ENCODE assay signal across 22 cellular contexts in the genomic region with DNA sequence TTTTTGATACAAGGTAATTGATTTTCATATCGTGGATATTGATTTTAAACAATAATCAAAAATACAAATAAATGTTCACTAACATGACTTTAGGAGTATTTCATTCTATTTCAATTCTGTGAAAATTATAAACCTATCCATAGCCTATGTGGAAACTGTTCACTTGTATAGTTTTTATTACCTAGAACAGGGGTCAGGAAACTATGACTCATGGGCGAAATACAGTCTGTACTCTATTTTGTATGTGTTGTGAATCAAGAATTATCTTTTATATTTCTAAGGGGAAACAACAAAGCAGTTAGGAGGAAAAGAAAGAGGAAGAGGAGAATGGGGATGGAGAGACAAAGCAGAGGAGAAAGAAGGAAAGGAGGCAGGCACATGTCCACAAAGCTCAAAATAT.
"Had no signal": no experiment of that assay in that cellular context is flagged by ENCODE, and none has a peak within 500 bp of the region (broad histone marks: within the 10 kb centered on the region; RNA-seq: fewer than 3 reads in every experiment).

No MANE protein-coding gene starts in this region.

- H3K27ac ChIP-seq: esophagus squamous epithelium, foreskin keratinocyte, heart left ventricle, neutrophil, psoas muscle, skin epidermis, testis, tibial nerve, upper lobe of right lung, vagina had no signal

- ATAC-seq: effector memory CD8-positive, alpha-beta T cell; foreskin keratinocyte; heart left ventricle; left lobe of liver; mucosa of descending colon; naive thymus-derived CD8-positive, alpha-beta T cell; psoas muscle; sciatic nerve; stimulated activated naive B cell treated with anti-CD40 and anti-IgM and Interleukin-4, amounts not matched to agents 10 μg/mL and 1 μg/mL and 100 μg/mL, for 72 hours; stimulated activated naive CD8-positive, alpha-beta T cell treated with anti-CD3 and anti-CD28 coated beads, Interleukin-15, amount 100 ng/mL, for 72 hours; upper lobe of right lung had no signal

- DNase-seq: cortex of kidney; effector memory CD8-positive, alpha-beta T cell; esophagus squamous epithelium; foreskin keratinocyte; heart left ventricle; hippocampal formation; mammary epithelial cell; mucosa of descending colon; naive thymus-derived CD8-positive, alpha-beta T cell; psoas muscle; stimulated activated CD4-positive, alpha-beta T cell treated with anti-CD3 and anti-CD28 coated beads, Interleukin-2, amount 100 ng/mL, for 24 hours; stimulated activated CD4-positive, alpha-beta T cell treated with anti-CD3 and anti-CD28 coated beads, Interleukin-4, amount 100 ng/mL, for 4 hours; stimulated activated naive B cell treated with anti-CD40 and anti-IgM and Interleukin-4, amounts not matched to agents 10 μg/mL and 1 μg/mL and 100 μg/mL, for 72 hours; stimulated activated naive CD8-positive, alpha-beta T cell treated with anti-CD3 and anti-CD28 coated beads, Interleukin-15, amount 100 ng/mL, for 72 hours; testis; upper lobe of right lung had no signal

- H3K36me3 ChIP-seq: esophagus squamous epithelium, heart left ventricle, neutrophil, tibial nerve, upper lobe of right lung, vagina had no signal

- H3K9me3 ChIP-seq: esophagus squamous epithelium, heart left ventricle, mucosa of descending colon, neutrophil, psoas muscle, testis, tibial nerve, upper lobe of right lung, vagina had no signal

- H3K27me3 ChIP-seq: esophagus squamous epithelium, heart left ventricle, neutrophil, testis, tibial nerve, upper lobe of right lung, vagina had no signal

- H3K4me3 ChIP-seq: esophagus squamous epithelium, heart left ventricle, mucosa of descending colon, psoas muscle, skin epidermis, testis, tibial nerve, upper lobe of right lung, vagina had no signal

- H3K4me1 ChIP-seq: esophagus squamous epithelium, foreskin keratinocyte, heart left ventricle, psoas muscle, testis, tibial nerve, upper lobe of right lung, vagina had no signal
